14 cellular contexts compared by ENCODE assay signal in genomic region chr10:63588436-63589180, GRCh38.
DNase-seq lines count a peak whose midpoint lies in the region; ATAC-seq and TF ChIP-seq lines count a peak whose summit lies in the region.
"Had no signal": no experiment of that assay in that cellular context is flagged by ENCODE, and none has a peak within 500 bp of the region (broad histone marks: within the 10 kb centered on the region; RNA-seq: fewer than 3 reads in every experiment).

No MANE protein-coding gene starts in this region.

- peaks cover 9% of the 10 kb centered on the region for H3K79me1 ChIP-seq in mesendoderm (ENCODE audit: low read length)

- no peak overlapping the region for H2BK120ac ChIP-seq in mesendoderm (ENCODE audit: low read depth, low read length)

- CTCF ChIA-PET in mammary epithelial cell (lab: Charles Lee; ENCODE audit: low non-redundant PET) = no interaction called here

- WGBS in mammary epithelial cell (ENCODE audit: low coverage, missing lambda C conversion rate) = 100% methylated on average over 3 of the region's 4 CpGs
- no CpG with 5 or more reads among the region's 4 CpGs for WGBS in mesendoderm (ENCODE audit: extremely low coverage, insufficient coverage, low lambda C conversion rate)
- 75% methylated on average over 4 of the region's 4 CpGs for WGBS in esophagus muscularis mucosa

- ATAC-seq in GM21717 (IDR thresholded peaks at IDR 0.05; ENCODE audit: unreplicated experiment) (no peak), HG03108 (IDR thresholded peaks at IDR 0.05; ENCODE audit: unreplicated experiment) (no peak)
- ATAC-seq: natural killer cell treated with Interleukin-12 subunit alpha and Interleukin-12 subunit beta and Interleukin-15 and Interleukin-18, amount 100 ng/mL, for 72 hours had no signal

- TF ChIP-seq CTCF in mammary epithelial cell (conservative IDR thresholded peaks at IDR 0.05 in 1 of 2, IDR thresholded peaks at IDR 0.05 in 1 of 2; ENCODE audit: extremely low read depth in 1 of 2, insufficient read depth in 1 of 2, low read depth in 1 of 2, low read length in 2 of 2) = no peak
- no peak for TF ChIP-seq CTCF in esophagus muscularis mucosa (IDR thresholded peaks at IDR 0.05)

- DNase-seq in DMS53 (lab: John Stamatoyannopoulos, UW) (peak; percentile 92), LHCN-M2 (ENCODE audit: low read depth) (peak; percentile 27), mammary epithelial cell (peak; percentile 25), mesendoderm (peak; percentile 30), SK-N-DZ (ENCODE audit: low spot score) (no peak), esophagus muscularis mucosa (ENCODE audit: extremely low spot score) (no peak)
- DNase-seq: activated CD4-positive, alpha-beta T cell treated with anti-CD3 and anti-CD28 coated beads, Interleukin-2, amount 10 ng/mL, durations not matched to agents 24 days and 14 days; CD4-positive, CD25-positive, alpha-beta regulatory T cell; immature natural killer cell; NK-92 treated with Interleukin-12 subunit alpha and Interleukin-12 subunit beta, amount 100 ng/mL, for 24 hours; sigmoid colon had no signal

- no peak overlapping the region for H4K8ac ChIP-seq in mesendoderm (ENCODE audit: low read depth, low read length)

- in situ Hi-C loops in mammary epithelial cell (cut with MboI; ENCODE audit: low sequenced_read_pairs in 2 of 2) = no loop called here

- H3K4me2 ChIP-seq in mammary epithelial cell (ENCODE audit: insufficient read depth, low read depth, low read length) (no peak overlapping the region), mesendoderm (ENCODE audit: low read length) (no peak overlapping the region)

- H3K56ac ChIP-seq in mesendoderm (ENCODE audit: low read length) = no peak overlapping the region

- no peak overlapping the region for H3K23ac ChIP-seq in mesendoderm (ENCODE audit: low read length)

- H3K36me3 ChIP-seq in mammary epithelial cell (ENCODE audit: insufficient read depth, low read length) = no peaks in the 10 kb centered on the region
- H3K36me3 ChIP-seq in mesendoderm (ENCODE audit: control insufficient read depth, insufficient read depth, low read length) = no peaks in the 10 kb centered on the region
- H3K36me3 ChIP-seq in esophagus muscularis mucosa = no peaks in the 10 kb centered on the region
- H3K36me3 ChIP-seq: sigmoid colon had no signal

- H3K79me2 ChIP-seq in mammary epithelial cell (ENCODE audit: insufficient read depth, low read length) (peaks cover 81% of the 10 kb centered on the region), mesendoderm (ENCODE audit: control insufficient read depth, insufficient read depth, low read length) (peaks cover 2% of the 10 kb centered on the region)

- H3K9ac ChIP-seq in mammary epithelial cell (ENCODE audit: insufficient read depth, low read length) (no peak overlapping the region), mesendoderm (ENCODE audit: low read length) (no peak overlapping the region)

- TF ChIP-seq EP300 in esophagus muscularis mucosa (IDR thresholded peaks at IDR 0.05) = no peak

- H2BK5ac ChIP-seq in mesendoderm (ENCODE audit: low read length) = no peak overlapping the region

- H3K4ac ChIP-seq in mesendoderm (ENCODE audit: low read depth, low read length) = no peak overlapping the region

- H3K27me3 ChIP-seq in mammary epithelial cell (ENCODE audit: insufficient read depth, low read length) = no peaks in the 10 kb centered on the region
- no peaks in the 10 kb centered on the region for H3K27me3 ChIP-seq in mesendoderm (ENCODE audit: insufficient read depth, low read length, poor library complexity)
- H3K27me3 ChIP-seq in esophagus muscularis mucosa = no peaks in the 10 kb centered on the region
- H3K27me3 ChIP-seq: sigmoid colon had no signal

- H3K4me3 ChIP-seq in mammary epithelial cell (replicated peaks in 1 of 3; ENCODE audit: insufficient read depth in 1 of 3, low read depth in 2 of 3, low read length in 3 of 3) (no peak overlapping the region), mesendoderm (ENCODE audit: low read length) (no peak overlapping the region), esophagus muscularis mucosa (no peak overlapping the region)
- H3K4me3 ChIP-seq: sigmoid colon had no signal

- H2BK15ac ChIP-seq in mesendoderm (replicated peaks; ENCODE audit: low read depth) = no peak overlapping the region

- BruUV-seq in mammary epithelial cell (replicated peaks; lab: Mats Ljungman, UMichigan) = no TSS peak

- no peak overlapping the region for H2AK5ac ChIP-seq in mesendoderm (ENCODE audit: low read length)

- H4K20me1 ChIP-seq in mammary epithelial cell (ENCODE audit: insufficient read depth, low read length) = no peaks in the 10 kb centered on the region

- H3K27ac ChIP-seq in mammary epithelial cell (ENCODE audit: insufficient read depth, low read depth, low read length) (no peak overlapping the region), mesendoderm (ENCODE audit: low read depth, low read length) (no peak overlapping the region), esophagus muscularis mucosa (replicated peaks in 1 of 4) (no peak overlapping the region)
- H3K27ac ChIP-seq: sigmoid colon had no signal

- no peak overlapping the region for H4K5ac ChIP-seq in mesendoderm (ENCODE audit: low read length)

- TF ChIP-seq POLR2A in esophagus muscularis mucosa (IDR thresholded peaks at IDR 0.05; ENCODE audit: low read depth) = no peak

- dilution Hi-C loops in mammary epithelial cell (cut with HindIII; ENCODE audit: low sequenced_read_pairs) = no loop called here

- H3K9me3 ChIP-seq in mammary epithelial cell (replicated peaks; ENCODE audit: insufficient read depth, low read length) (no peaks in the 10 kb centered on the region), esophagus muscularis mucosa (peaks cover 0 to 3% (median 0%) of the 10 kb centered on the region in 4 donors)
- H3K9me3 ChIP-seq: sigmoid colon had no signal

- H2AFZ ChIP-seq in mammary epithelial cell (ENCODE audit: low read depth, low read length) = no peak overlapping the region

- no peak overlapping the region for H3K18ac ChIP-seq in mesendoderm (ENCODE audit: low read length)

- intact Hi-C loops in mammary epithelial cell (cut with micrococcal nuclease) (no loop called here), esophagus muscularis mucosa (cut with DNase I) (no loop called here)

- H3K4me1 ChIP-seq in mammary epithelial cell (ENCODE audit: insufficient read depth, low read length) (peaks cover 5% of the 10 kb centered on the region), mesendoderm (ENCODE audit: control insufficient read depth, low read depth, low read length) (no peaks in the 10 kb centered on the region), esophagus muscularis mucosa (peaks cover 5 to 37% (median 28%) of the 10 kb centered on the region in 4 donors)

Comparison
In these comparisons a context has a peak if more than half of its experiments do, and no peak if none do; other contexts are left out.
1. DNase-seq: peak in DMS53 (single experiment), LHCN-M2 (single experiment), mammary epithelial cell (single experiment) and mesendoderm (single experiment); none in SK-N-DZ (single experiment) and esophagus muscularis mucosa (single experiment).